Comparison of ENCODE assay signal across 12 cellular contexts in genomic region chr11:8707541-8708270, GRCh38. TPM values are rescaled to one million over a fixed set of nuclear protein-coding genes. Genes with fewer than 3 reads are reported as not detected.
DNase-seq lines count a peak whose midpoint lies in the region; ATAC-seq and TF ChIP-seq lines count a peak whose summit lies in the region.
"Had no signal": no experiment of that assay in that cellular context is flagged by ENCODE, and none has a peak within 500 bp of the region (broad histone marks: within the 10 kb centered on the region; RNA-seq: fewer than 3 reads in every experiment).

No MANE protein-coding gene starts in this region.

- no peak overlapping the region for H3K4me3 ChIP-seq in HEK293 (ENCODE audit: low read depth, low read length)
- H3K4me3 ChIP-seq in adrenal gland, result no peak overlapping the region
- no peak overlapping the region for H3K4me3 ChIP-seq in right cardiac atrium (ENCODE audit: low read length)
- H3K4me3 ChIP-seq in skeletal muscle tissue (ENCODE audit: low read length in 3 of 3), result peak overlapping the region; percentile 8 to 46 (median 37)
- H3K4me3 ChIP-seq: mucosa of descending colon had no signal

- H3K27ac ChIP-seq in HEK293 (ENCODE audit: extremely low read depth, low read depth, low read length) (no peak overlapping the region), adrenal gland (peak overlapping the region; percentile 42 to 82 (median 68)), right cardiac atrium (ENCODE audit: low read length) (peak overlapping the region; percentile 83), skeletal muscle tissue (ENCODE audit: low read depth, low read length) (peak overlapping the region; percentile 87)

- peak overlapping the region; percentile 16 to 72 (median 27) for H3K9ac ChIP-seq in skeletal muscle tissue (ENCODE audit: low read depth in 1 of 3, low read length in 3 of 3)

- intact Hi-C loops in adrenal gland (cut with DNase I) (no loop called here), right cardiac atrium (cut with DNase I) (loop anchor here in 1 of 4 donors (10.0 kb wide), 1 partner anchor 97 kb away; no protein-coding TSS in a partner anchor)

- H3K4me1 ChIP-seq in HEK293 (ENCODE audit: control insufficient read depth, insufficient read depth, low read length) (no peaks in the 10 kb centered on the region), adrenal gland (replicated peaks in 1 of 2) (peaks cover 29 to 30% of the 10 kb centered on the region in 2 donors), right cardiac atrium (ENCODE audit: control insufficient read depth, insufficient read depth, low read length) (peaks cover 17% of the 10 kb centered on the region), skeletal muscle tissue (ENCODE audit: control insufficient read depth in 3 of 3, insufficient read depth in 3 of 3, low read length in 3 of 3) (peaks cover 26 to 30% (median 30%) of the 10 kb centered on the region in 3 donors)

- TF ChIP-seq POLR2A in adrenal gland (IDR thresholded peaks at IDR 0.05), result no peak

- DNase-seq in adrenal gland (peak; percentile 81 to 92 (median 90)), right cardiac atrium (peak; percentile 59 to 83 (median 79)), NOMO-1 treated with dmso at 0.1 percent for 144 hours (lab: John Stamatoyannopoulos, UW; ENCODE audit: unreplicated experiment) (no peak), NCI-H510A (lab: John Stamatoyannopoulos, UW) (no peak)
- DNase-seq in activated CD8-positive, alpha-beta memory T cell treated with anti-CD3 and anti-CD28 coated beads, Interleukin-2, amount 50 U/mL, for 48 hours, result no peak
- DNase-seq: HCEC 1CT, PC-3 had no signal

- H3K27me3 ChIP-seq in adrenal gland, result no peaks in the 10 kb centered on the region
- no peaks in the 10 kb centered on the region for H3K27me3 ChIP-seq in right cardiac atrium (ENCODE audit: control insufficient read depth, insufficient read depth)
- H3K27me3 ChIP-seq in skeletal muscle tissue (ENCODE audit: control insufficient read depth in 3 of 3, insufficient read depth in 3 of 3, low read length in 3 of 3), result no peaks in the 10 kb centered on the region

- WGBS in adrenal gland, 4 donors, result 29 to 50% (median 41%) methylated on average over 5 to 10 of the region's 10 CpGs
- 37% methylated on average over 10 of the region's 10 CpGs for WGBS in right cardiac atrium

- POLR2A ChIA-PET in HEK293 (lab: Yijun Ruan, JAX), result interaction anchor here (0.9 kb wide), 1 partner anchor 19 kb away, joined by 3 read pairs; no protein-coding TSS in a partner anchor

- peak; percentile 20 to 22 for ATAC-seq in right cardiac atrium
- ATAC-seq in GM21360 (IDR thresholded peaks at IDR 0.05; ENCODE audit: unreplicated experiment), result no peak
- ATAC-seq: mucosa of descending colon; PC-3; stimulated activated memory B cell treated with anti-CD40 and anti-IgM and Interleukin-4, amounts not matched to agents 10 μg/mL and 1 μg/mL and 100 μg/mL, for 72 hours had no signal

- CTCF ChIA-PET in HEK293 (lab: Yijun Ruan, JAX), result interaction anchor here (0.7 kb wide), 1 partner anchor 1689 kb away, joined by 3 read pairs; no protein-coding TSS in a partner anchor

- TF ChIP-seq CTCF in HEK293 (tag by site-specific recombination; IDR thresholded peaks at IDR 0.05) (no peak), adrenal gland (IDR thresholded peaks at IDR 0.05) (no peak)

- H3K36me3 ChIP-seq in HEK293 (ENCODE audit: control insufficient read depth in 2 of 2, insufficient read depth in 1 of 2, low read length in 2 of 2), result peaks cover 0 to 24% of the 10 kb centered on the region in 2 experiments; a peak in 1 of 3 replicates
- H3K36me3 ChIP-seq in adrenal gland (replicated peaks in 1 of 2), result peaks cover 0 to 63% of the 10 kb centered on the region in 2 donors
- peaks cover 20 to 28% (median 27%) of the 10 kb centered on the region in 3 donors for H3K36me3 ChIP-seq in skeletal muscle tissue (ENCODE audit: control insufficient read depth in 3 of 3, insufficient read depth in 3 of 3, low read length in 3 of 3)

- H3K9me3 ChIP-seq in HEK293 (ENCODE audit: control insufficient read depth, insufficient read depth, low read depth, low read length), result no peaks in the 10 kb centered on the region
- no peaks in the 10 kb centered on the region for H3K9me3 ChIP-seq in adrenal gland (replicated peaks in 1 of 3)
- H3K9me3 ChIP-seq in right cardiac atrium (ENCODE audit: control insufficient read depth, low read length), result no peaks in the 10 kb centered on the region
- no peaks in the 10 kb centered on the region for H3K9me3 ChIP-seq in skeletal muscle tissue (ENCODE audit: control insufficient read depth in 3 of 3, low read length in 3 of 3)
- H3K9me3 ChIP-seq: mucosa of descending colon had no signal

TF ChIP-seq in HEK293, 187 proteins besides CTCF, POLR2A, EP300 and RAD21:
- TF ChIP-seq ZIC2 (tag by site-specific recombination; IDR thresholded peaks at IDR 0.05) (peak; percentile 11; the same call in 1 of the 2 replicates), ZNF18 (tag by site-specific recombination; IDR thresholded peaks at IDR 0.05) (no peak)
TF ChIP-seq in HEK293: peak in this region for 1.

RNA-seq across cellular contexts. Expression of gene RPL27A, which starts 25.1 kb away (rescaled TPM):
- 1,000 to 10,000 TPM in 3 of 8 donors, 100 to 1,000 TPM in 5; 668 to 1,527 (median 930) TPM for total RNA-seq in adrenal gland
- polyA plus RNA-seq in adrenal gland, result 1,000 to 10,000 TPM; 1,237 to 3,013 (median 2,638) TPM
- 100 to 1,000 TPM; 519 to 805 (median 620) TPM for total RNA-seq in right cardiac atrium
- 1,811 TPM for polyA plus RNA-seq in right cardiac atrium
- total RNA-seq in skeletal muscle tissue, result 1,860 TPM

RNA-seq across cellular contexts. Expression of gene TRIM66, which starts 25.2 kb away (rescaled TPM):
- 10 to 100 TPM in 4 of 8 donors, 1 to 10 TPM in 4; 6.6 to 18.4 (median 10.2) TPM for total RNA-seq in adrenal gland
- 1 to 10 TPM; 3.6 to 9.9 (median 4.0) TPM for polyA plus RNA-seq in adrenal gland
- total RNA-seq in right cardiac atrium, result 1 to 10 TPM; 2.0 to 3.6 (median 2.9) TPM
- 1.6 TPM for polyA plus RNA-seq in right cardiac atrium
- total RNA-seq in skeletal muscle tissue, result 1.6 TPM

Comparison
In these comparisons a context has a peak if more than half of its experiments do, and no peak if none do; other contexts are left out.
1. H3K4me3 ChIP-seq: peak in skeletal muscle tissue (3 of 3); none in HEK293 (single experiment), adrenal gland (0 of 4) and right cardiac atrium (single experiment).
2. DNase-seq: peak in adrenal gland (7 of 7) and right cardiac atrium (3 of 3); none in activated CD8-positive, alpha-beta memory T cell treated with anti-CD3 and anti-CD28 coated beads, Interleukin-2, amount 50 U/mL, for 48 hours (single experiment), NOMO-1 treated with dmso at 0.1 percent for 144 hours (single experiment) and NCI-H510A (single experiment).